29 cellular contexts compared by ENCODE assay signal in genomic region chr22:47768027-47768426, GRCh38.
A peak's percentile ranks its signal among the peaks of the same experiment; 100 is the strongest.
DNase-seq lines count a peak whose midpoint lies in the region; ATAC-seq, FAIRE-seq and TF ChIP-seq lines count a peak whose summit lies in the region.
"Had no signal": no experiment of that assay in that cellular context is flagged by ENCODE, and none has a peak within 500 bp of the region (broad histone marks: within the 10 kb centered on the region; RNA-seq: fewer than 3 reads in every experiment).

No MANE protein-coding gene starts in this region.

- CTCF ChIA-PET in HepG2 (lab: Yijun Ruan, JAX; ENCODE audit: low intra/inter-chr PET ratio, low total read pairs), result no interaction called here

- H3K79me2 ChIP-seq in HepG2 (ENCODE audit: insufficient read depth, low read length), result no peaks in the 10 kb centered on the region

- H3K4me2 ChIP-seq in HepG2 (ENCODE audit: low read depth, low read length), result no peak overlapping the region
- H3K4me2 ChIP-seq: A549; BLaER1; BLaER1 treated with 17β-estradiol and CSF1 and Interleukin-3, amounts not matched to agents 10 nM and 100 nM had no signal

- no peak for TF ChIP-seq CTCF in HepG2 (CRISPR knock-in tag; IDR thresholded peaks at IDR 0.05)
- no peak for TF ChIP-seq CTCF in right lobe of liver (IDR thresholded peaks at IDR 0.05)

- H3K27me3 ChIP-seq in HepG2 (ENCODE audit: control insufficient read depth in 1 of 2, insufficient read depth in 2 of 2, low read length in 2 of 2) (no peaks in the 10 kb centered on the region; a peak in 1 of 5 replicates), right lobe of liver (no peaks in the 10 kb centered on the region)
- H3K27me3 ChIP-seq: BE2C; BLaER1; BLaER1 treated with 17β-estradiol and CSF1 and Interleukin-3, amounts not matched to agents 10 nM and 100 nM had no signal

- ATAC-seq in HepG2, result no peak
- ATAC-seq in right lobe of liver, result no peak
- ATAC-seq: A549; CD8-positive, alpha-beta T cell had no signal

- DNase-seq in HepG2 (ENCODE audit: low spot score), result no peak
- DNase-seq in right lobe of liver, result no peak
- DNase-seq: 8988T; ACHN; AML-193; BE2C; C1 segment of cervical spinal cord; Caco-2; Calu3; CD4-positive, alpha-beta memory T cell; CD4-positive, alpha-beta T cell; CD4-positive, CD25-positive, alpha-beta regulatory T cell; CD8-positive, alpha-beta memory T cell; CD8-positive, alpha-beta T cell; COR-L47; DMS 273 treated with DMSO at 0.1 percent for 48 hours; DMS153; DMS53; DMS79; DMS79 treated with DMSO at 0.1 percent for 48 hours; DND-41; EL had no signal

- H3K9me3 ChIP-seq in HepG2 (ENCODE audit: low read length), result no peaks in the 10 kb centered on the region
- H3K9me3 ChIP-seq in right lobe of liver, result no peaks in the 10 kb centered on the region
- H3K9me3 ChIP-seq: A549, BE2C, Caco-2 had no signal

- WGBS in HepG2 (ENCODE audit: low lambda C conversion rate), result under 1% methylated on average over 4 of the region's 4 CpGs
- 73% methylated on average over 4 of the region's 4 CpGs for WGBS in right lobe of liver (ENCODE audit: insufficient coverage, low coverage, low lambda C conversion rate, missing lambda C conversion rate)

- TF ChIP-seq EP300 in HepG2 (IDR thresholded peaks at IDR 0.05; ENCODE audit: low read depth in 2 of 2, low read length in 2 of 2) (no peak), HepG2 (CRISPR knock-in tag; IDR thresholded peaks at IDR 0.05; ENCODE audit: borderline replicate concordance) (no peak)

- FAIRE-seq in HepG2 (lab: Jason Lieb, UNC), result no peak
- FAIRE-seq: A204.1, A549, D721Med had no signal

- H3K36me3 ChIP-seq in HepG2 (replicated peaks in 1 of 2; ENCODE audit: control insufficient read depth in 1 of 2, insufficient read depth in 2 of 2, low read length in 2 of 2) (no peaks in the 10 kb centered on the region), right lobe of liver (no peaks in the 10 kb centered on the region)
- H3K36me3 ChIP-seq: BE2C; BLaER1; BLaER1 treated with 17β-estradiol and CSF1 and Interleukin-3, amounts not matched to agents 10 nM and 100 nM had no signal

- no peaks in the 10 kb centered on the region for H4K20me1 ChIP-seq in HepG2 (ENCODE audit: insufficient read depth, low read length)
- H4K20me1 ChIP-seq: BLaER1; BLaER1 treated with 17β-estradiol and CSF1 and Interleukin-3, amounts not matched to agents 10 nM and 100 nM had no signal

- no peak for TF ChIP-seq RAD21 in HepG2 (CRISPR knock-in tag; IDR thresholded peaks at IDR 0.05)

- in situ Hi-C loops in HepG2 (cut with HindIII; ENCODE audit: extremely low pct_ligation_motif_present, low pct_unique_long_range_greater_than_20kb), result no loop called here

- H3K4me1 ChIP-seq in HepG2 (ENCODE audit: insufficient read depth, low read length) (no peaks in the 10 kb centered on the region), right lobe of liver (no peaks in the 10 kb centered on the region)
- H3K4me1 ChIP-seq: A549; BE2C; BLaER1; BLaER1 treated with 17β-estradiol and CSF1 and Interleukin-3, amounts not matched to agents 10 nM and 100 nM; Caco-2 had no signal

- POLR2A ChIA-PET in HepG2 (lab: Yijun Ruan, JAX), result no interaction called here

- no TSS peak for BruUV-seq in HepG2 (replicated peaks; lab: Mats Ljungman, UMichigan)

- no peak overlapping the region for H2AFZ ChIP-seq in HepG2 (ENCODE audit: low read length)

- no peak overlapping the region for H3K9ac ChIP-seq in HepG2 (ENCODE audit: insufficient read depth, low read depth, low read length)
- H3K9ac ChIP-seq: BLaER1; BLaER1 treated with 17β-estradiol and CSF1 and Interleukin-3, amounts not matched to agents 10 nM and 100 nM had no signal

- H3K4me3 ChIP-seq in HepG2 (replicated peaks in 1 of 3; ENCODE audit: insufficient read depth in 1 of 3, low read depth in 2 of 3, low read length in 3 of 3), result no peak overlapping the region
- no peak overlapping the region for H3K4me3 ChIP-seq in right lobe of liver
- H3K4me3 ChIP-seq: A549; BLaER1; BLaER1 treated with 17β-estradiol and CSF1 and Interleukin-3, amounts not matched to agents 10 nM and 100 nM had no signal

- intact Hi-C loops in HepG2 (cut with micrococcal nuclease; ENCODE audit: unreplicated experiment), result no loop called here
- intact Hi-C loops in right lobe of liver (cut with DNase I), result no loop called here

- TF ChIP-seq POLR2A in HepG2 (IDR thresholded peaks at IDR 0.05; ENCODE audit: insufficient read depth in 1 of 2, low read depth in 2 of 2, low read length in 2 of 2) (no peak), right lobe of liver (IDR thresholded peaks at IDR 0.05) (no peak)

- H3K27ac ChIP-seq in HepG2 (ENCODE audit: extremely low read length, insufficient read depth, low read length) (no peak overlapping the region), right lobe of liver (no peak overlapping the region)
- H3K27ac ChIP-seq: 22Rv1; A549; BLaER1; BLaER1 treated with 17β-estradiol and CSF1 and Interleukin-3, amounts not matched to agents 10 nM and 100 nM; C4-2B had no signal

TF ChIP-seq in HepG2, 621 proteins besides CTCF, POLR2A, EP300 and RAD21:
- TF ChIP-seq LBX2 (CRISPR knock-in tag; IDR thresholded peaks at IDR 0.05; ENCODE audit: borderline replicate concordance), result no peak
- TF ChIP-seq PTBP1 (IDR thresholded peaks at IDR 0.05; ENCODE audit: low read depth, low read length, poor library complexity, severe bottlenecking), result no peak
- TF ChIP-seq ATF2 (CRISPR knock-in tag; IDR thresholded peaks at IDR 0.05), result no peak
- TF ChIP-seq BORCS8-MEF2B (CRISPR knock-in tag; IDR thresholded peaks at IDR 0.05), result no peak
- peak; percentile 91 for TF ChIP-seq MNT (IDR thresholded peaks at IDR 0.05)
- no peak for TF ChIP-seq TBX2 (CRISPR knock-in tag; IDR thresholded peaks at IDR 0.05; ENCODE audit: borderline replicate concordance)
- TF ChIP-seq GZF1 (CRISPR knock-in tag; IDR thresholded peaks at IDR 0.05), result no peak
- TF ChIP-seq CEBPZ (IDR thresholded peaks at IDR 0.05; ENCODE audit: low read length), result no peak
- TF ChIP-seq CCAR2 (optimal IDR thresholded peaks at IDR 0.05; ENCODE audit: low read depth, low read length), result no peak
